ENCODE assay signal across 19 cellular contexts in the genomic region with DNA sequence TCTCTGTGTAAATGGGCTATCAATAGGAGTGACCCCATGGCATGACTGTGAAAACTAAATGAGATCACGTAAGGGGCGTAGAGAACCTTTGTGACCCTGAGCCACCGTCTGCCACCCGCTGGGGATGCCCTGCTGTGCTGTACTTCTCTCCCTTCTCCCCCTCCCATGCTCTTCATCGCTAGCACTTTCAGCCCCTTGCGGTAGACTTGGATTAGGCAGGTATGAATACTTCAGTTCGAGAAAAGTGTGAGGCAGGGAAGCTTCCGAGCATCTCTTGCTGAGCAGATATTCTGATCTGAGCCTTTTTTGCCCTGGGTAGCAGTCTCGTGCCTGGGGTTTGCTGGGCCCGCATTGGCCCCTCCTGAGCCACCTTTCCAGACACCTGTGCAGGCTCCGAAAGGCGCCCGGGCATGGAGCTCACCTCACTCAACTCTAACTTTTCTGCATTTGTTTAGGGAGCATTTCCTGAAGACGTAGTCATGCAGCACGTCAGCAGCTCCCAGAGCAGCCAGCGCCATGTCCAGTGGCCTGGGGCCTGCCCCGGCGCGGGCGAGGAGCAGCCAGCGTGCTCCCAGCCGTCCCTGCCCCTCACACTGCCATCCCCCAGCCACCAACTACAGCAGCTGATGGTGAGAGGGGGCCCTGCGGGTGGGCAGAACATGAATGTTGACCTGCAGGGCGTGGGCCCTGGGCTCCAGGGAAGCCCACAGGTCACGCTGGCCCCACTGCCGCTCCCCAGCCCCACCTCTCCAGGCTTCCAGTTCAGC. TPM values are rescaled to one million over a fixed set of nuclear protein-coding genes. Genes with fewer than 3 reads are reported as not detected.
DNase-seq lines count a peak whose midpoint lies in the region; ATAC-seq and TF ChIP-seq lines count a peak whose summit lies in the region.
"Had no signal": no experiment of that assay in that cellular context is flagged by ENCODE, and none has a peak within 500 bp of the region (broad histone marks: within the 10 kb centered on the region; RNA-seq: fewer than 3 reads in every experiment).

No MANE protein-coding gene starts in this region.

- H3K27me3 ChIP-seq in HUES64 (ENCODE audit: insufficient read depth, low read length) (no peaks in the 10 kb centered on the region), iPS-18a (ENCODE audit: control insufficient read depth, insufficient read depth, low read length) (no peaks in the 10 kb centered on the region), neural progenitor cell (no peaks in the 10 kb centered on the region), psoas muscle (ENCODE audit: insufficient read depth in 3 of 3, low read length in 2 of 3) (no peaks in the 10 kb centered on the region)
- H3K27me3 ChIP-seq: BE2C, SJCRH30 had no signal

- H3K4me2 ChIP-seq in neural progenitor cell = peak overlapping the region; percentile 69

- no peak overlapping the region; the same call in 1 of the 2 replicates for H3K27ac ChIP-seq in HUES64 (ENCODE audit: low read depth, low read length)
- no peak overlapping the region for H3K27ac ChIP-seq in iPS-18a (ENCODE audit: low read length)
- H3K27ac ChIP-seq in neural progenitor cell = no peak overlapping the region
- no peak overlapping the region for H3K27ac ChIP-seq in psoas muscle
- H3K27ac ChIP-seq: RWPE1, SJCRH30 had no signal

- H3K4me1 Mint-ChIP-seq in neural progenitor cell = peaks cover 21% of the 10 kb centered on the region

- H3K79me2 ChIP-seq in neural progenitor cell (ENCODE audit: low read depth) = no peaks in the 10 kb centered on the region

- peaks cover 12% of the 10 kb centered on the region for H3K36me3 Mint-ChIP-seq in neural progenitor cell

- H3K36me3 ChIP-seq in HUES64 (ENCODE audit: insufficient read depth, low read length) (peaks cover 20% of the 10 kb centered on the region), iPS-18a (ENCODE audit: control insufficient read depth, low read depth, low read length) (peaks cover 5% of the 10 kb centered on the region), neural progenitor cell (no peaks in the 10 kb centered on the region), psoas muscle (ENCODE audit: insufficient read depth in 1 of 2, low read depth in 1 of 2) (peaks cover 0 to 16% of the 10 kb centered on the region in 2 donors)

- H3K4me1 ChIP-seq in HUES64 (ENCODE audit: insufficient read depth, low read length) (peaks cover 5% of the 10 kb centered on the region; the same call in 1 of the 2 replicates), iPS-18a (ENCODE audit: control insufficient read depth, low read depth, low read length) (peaks cover 7% of the 10 kb centered on the region), neural progenitor cell (peaks cover 15% of the 10 kb centered on the region), psoas muscle (peaks cover 4% of the 10 kb centered on the region)
- H3K4me1 ChIP-seq: BE2C, SJCRH30 had no signal

- TF ChIP-seq CTCF in neural progenitor cell (IDR thresholded peaks at IDR 0.05) (peak; percentile 26), psoas muscle (IDR thresholded peaks at IDR 0.05) (no peak)

- H3K9me3 ChIP-seq in HUES64 (ENCODE audit: insufficient read depth, low read depth, low read length) (no peaks in the 10 kb centered on the region), iPS-18a (ENCODE audit: control insufficient read depth, low read depth, low read length) (no peaks in the 10 kb centered on the region), neural progenitor cell (ENCODE audit: low read depth) (no peaks in the 10 kb centered on the region), psoas muscle (no peaks in the 10 kb centered on the region)
- H3K9me3 ChIP-seq: BE2C, SJCRH30 had no signal

- 67% methylated on average over 26 of the region's 26 CpGs for WGBS in HUES64
- 89 to 93% (median 91%) methylated on average over 25 to 26 of the region's 26 CpGs for WGBS in psoas muscle, 3 donors

- DNase-seq in ELF-1 (ENCODE audit: low read depth, low spot score) (peak; percentile 48), neural progenitor cell (ENCODE audit: low spot score) (peak; percentile 25), NCI-H82 treated with DMSO at 0.1 percent for 48 hours (lab: John Stamatoyannopoulos, UW; ENCODE audit: unreplicated experiment) (no peak), psoas muscle (no peak), ecto neural progenitor cell (ENCODE audit: low spot score) (no peak)
- DNase-seq: 8988T; BE2C; CD4-positive, alpha-beta memory T cell; DMS79; NCI-H1048; NCI-H146; NCI-H2081; NCI-H748 treated with DMSO at 0.1 percent for 48 hours; SJCRH30 had no signal

- no peak overlapping the region for H3K9ac ChIP-seq in HUES64 (ENCODE audit: low read depth, low read length)
- H3K9ac ChIP-seq in iPS-18a (ENCODE audit: low read length) = no peak overlapping the region
- H3K9ac ChIP-seq in neural progenitor cell = no peak overlapping the region

- peaks cover 29% of the 10 kb centered on the region for H4K20me1 ChIP-seq in neural progenitor cell (ENCODE audit: low read depth)

- peak overlapping the region; percentile 18; the same call in 1 of the 2 replicates for H3K4me3 ChIP-seq in HUES64 (ENCODE audit: low read length)
- peak overlapping the region; percentile 39 for H3K4me3 ChIP-seq in iPS-18a (ENCODE audit: low read length)
- H3K4me3 ChIP-seq in neural progenitor cell = no peak overlapping the region
- H3K4me3 ChIP-seq in psoas muscle = no peak overlapping the region
- H3K4me3 ChIP-seq: GM12878, SJCRH30 had no signal

- ATAC-seq in psoas muscle (no peak), HG02870 (IDR thresholded peaks at IDR 0.05; ENCODE audit: unreplicated experiment) (no peak)
- ATAC-seq: GM12878 had no signal

- H3K9me3 Mint-ChIP-seq in neural progenitor cell = no peaks in the 10 kb centered on the region
- H3K9me3 Mint-ChIP-seq: CD4-positive, alpha-beta memory T cell had no signal

- peaks cover under 1% of the 10 kb centered on the region for H3K27me3 Mint-ChIP-seq in neural progenitor cell (ENCODE audit: insufficient read depth, low read depth)
- H3K27me3 Mint-ChIP-seq: CD4-positive, alpha-beta memory T cell had no signal

- intact Hi-C loops in psoas muscle (cut with DNase I) = no loop called here

- no peak overlapping the region for H2AFZ ChIP-seq in neural progenitor cell (replicated peaks)

- H3K27ac Mint-ChIP-seq in neural progenitor cell = peak overlapping the region; percentile 35
- H3K27ac Mint-ChIP-seq: CD4-positive, alpha-beta memory T cell had no signal

- peaks cover 26% of the 10 kb centered on the region for H3F3A ChIP-seq in neural progenitor cell (ENCODE audit: low read depth)

- no peak overlapping the region for H3K4me3 Mint-ChIP-seq in neural progenitor cell
- H3K4me3 Mint-ChIP-seq: CD4-positive, alpha-beta memory T cell had no signal

RNA-seq across cellular contexts. Expression of a gene that starts 40.4 kb away (rescaled TPM):
- 11.2 TPM for polyA plus RNA-seq in HUES64 (2013, experiment 1 of 2)
- 9.3 TPM for polyA plus RNA-seq in HUES64 (2013, experiment 2 of 2)
- total RNA-seq in neural progenitor cell (ENCODE audit: low replicate concordance) (8.5 and 15.5 TPM in 2 replicates), psoas muscle (10 to 100 TPM in 3 of 4 donors, 1 to 10 TPM in 1; 7.3 to 17.1 (median 11.8) TPM)
- polyA plus RNA-seq in psoas muscle = 10 to 100 TPM; 11.7 to 17.0 (median 14.8) TPM

RNA-seq across cellular contexts. Expression of a gene that starts 40.5 kb away (rescaled TPM):
- 29.0 TPM for polyA plus RNA-seq in HUES64 (2013, experiment 1 of 2)
- 31.7 TPM for polyA plus RNA-seq in HUES64 (2013, experiment 2 of 2)
- total RNA-seq in neural progenitor cell (ENCODE audit: low replicate concordance) (3.5 and 12.1 TPM in 2 replicates), psoas muscle (10 to 100 TPM in 3 of 4 donors, 1 to 10 TPM in 1; 7.9 to 25.7 (median 17.7) TPM)
- polyA plus RNA-seq in psoas muscle = 10 to 100 TPM; 28.4 to 36.7 (median 30.8) TPM

Comparison
In these comparisons a context has a peak if more than half of its experiments do, and no peak if none do; other contexts are left out.
1. DNase-seq: peak in ELF-1 (single experiment) and neural progenitor cell (single experiment); none in NCI-H82 treated with DMSO at 0.1 percent for 48 hours (single experiment), psoas muscle (0 of 2) and ecto neural progenitor cell (single experiment).
2. H3K4me3 ChIP-seq: peak in HUES64 (single experiment) and iPS-18a (single experiment); none in neural progenitor cell (single experiment) and psoas muscle (single experiment).